In genomic region chr17:34114174-34114573, GRCh38 we compare ENCODE assay signal across 34 cellular contexts.
"Had no signal": no experiment of that assay in that cellular context is flagged by ENCODE, and none has a peak within 500 bp of the region (broad histone marks: within the 10 kb centered on the region; RNA-seq: fewer than 3 reads in every experiment).

No MANE protein-coding gene starts in this region.

- ATAC-seq: activated CD8-positive, alpha-beta T cell treated with anti-CD3 and anti-CD28 coated beads for 36 hours; activated naive CD4-positive, alpha-beta T cell treated with anti-CD3 and anti-CD28 coated beads, Interleukin-2, amount 50 U/mL, for 72 hours; body of pancreas; PC-3 had no signal

- H3K9me3 ChIP-seq: adrenal gland, body of pancreas, breast epithelium, Peyer's patch had no signal

- DNase-seq: activated B cell treated with CpG ODN at 0.5 μM for 24 hours; activated CD4-positive, alpha-beta T cell treated with anti-CD3 and anti-CD28 coated beads for 4 hours; activated CD4-positive, alpha-beta T cell treated with anti-CD3 and anti-CD28 coated beads, Interleukin-2, amount 50 U/mL, for 1 hour; activated CD4-positive, CD25-positive, alpha-beta regulatory T cell treated with anti-CD3 and anti-CD28 coated beads, Interleukin-2, amount 50 U/mL, for 72 hours; activated CD8-positive, alpha-beta T cell treated with anti-CD3 and anti-CD28 coated beads for 36 hours; activated gamma-delta T cell; activated naive CD4-positive, alpha-beta T cell treated with Interleukin-2 at 50 U/mL for 16 hours; activated T-cell treated with anti-CD3 and anti-CD28 coated beads, Interleukin-2, amount 50 U/mL, for 24 hours; body of pancreas; Karpas-422; KBM-7; NCI-H1105; NCI-H1417 treated with DMSO at 0.1 percent for 48 hours; NCI-H187 treated with DMSO at 0.1 percent for 48 hours; NCI-H2081; NCI-H2171 treated with DMSO at 0.1 percent for 48 hours; NCI-H2227 treated with DMSO at 0.1 percent for 48 hours; NCI-H446; NCI-H510A treated with DMSO at 0.1 percent for 48 hours; NCI-H526 treated with DMSO at 0.1 percent for 48 hours; NK-92 treated with Interleukin-12 subunit alpha and Interleukin-12 subunit beta, amount 100 ng/mL, for 24 hours; PC-3; Peyer's patch; RPMI8226; SW 1271; T-helper 1 cell; T-helper 2 cell; T-helper 9 cell had no signal

- H3K27ac Mint-ChIP-seq: activated B cell treated with CpG ODN at 0.5 μM for 24 hours; activated CD8-positive, alpha-beta T cell treated with anti-CD3 and anti-CD28 coated beads for 36 hours; activated naive CD4-positive, alpha-beta T cell treated with anti-CD3 and anti-CD28 coated beads, Interleukin-2, amount 50 U/mL, for 72 hours; activated T-cell treated with anti-CD3 and anti-CD28 coated beads, Interleukin-2, amount 50 U/mL, for 24 hours; activated T-helper 2 cell treated with anti-CD3 and anti-CD28 coated beads, Interferon-gamma antibody, Interleukin-2, Interleukin-4, amounts not matched to agents 10 μg/mL and 5 μg/mL and 100 μg/mL, durations not matched to agents 14 hours and 24 hours and 36 hours; IgD-negative memory B cell had no signal

- H3K4me3 Mint-ChIP-seq: activated B cell treated with CpG ODN at 0.5 μM for 24 hours; activated CD8-positive, alpha-beta T cell treated with anti-CD3 and anti-CD28 coated beads for 36 hours; activated T-cell treated with anti-CD3 and anti-CD28 coated beads, Interleukin-2, amount 50 U/mL, for 24 hours; IgD-negative memory B cell had no signal

- H3K36me3 Mint-ChIP-seq: activated naive CD4-positive, alpha-beta T cell treated with anti-CD3 and anti-CD28 coated beads, Interleukin-2, amount 50 U/mL, for 72 hours; IgD-negative memory B cell had no signal

- H3K4me3 ChIP-seq: adrenal gland, body of pancreas, breast epithelium, Peyer's patch had no signal

- H3K36me3 ChIP-seq: adrenal gland, breast epithelium, Peyer's patch had no signal

- H3K27me3 ChIP-seq: adrenal gland, body of pancreas, Peyer's patch had no signal

- H3K4me1 ChIP-seq: adrenal gland, body of pancreas, breast epithelium, Peyer's patch had no signal

- H3K9me3 Mint-ChIP-seq: activated B cell treated with CpG ODN at 0.5 μM for 24 hours; activated CD8-positive, alpha-beta T cell treated with anti-CD3 and anti-CD28 coated beads for 36 hours; activated T-cell treated with anti-CD3 and anti-CD28 coated beads, Interleukin-2, amount 50 U/mL, for 24 hours; activated T-helper 2 cell treated with anti-CD3 and anti-CD28 coated beads, Interferon-gamma antibody, Interleukin-2, Interleukin-4, amounts not matched to agents 10 μg/mL and 5 μg/mL and 100 μg/mL, durations not matched to agents 14 hours and 24 hours and 36 hours; IgD-negative memory B cell had no signal

- H3K27ac ChIP-seq: adrenal gland, body of pancreas, breast epithelium, Peyer's patch, VCaP had no signal

- H3K4me1 Mint-ChIP-seq: activated B cell treated with CpG ODN at 0.5 μM for 24 hours, IgD-negative memory B cell had no signal
